ENCODE assay signal across 11 cellular contexts in genomic region chr20:20207291-20207690, GRCh38.
DNase-seq lines count a peak whose midpoint lies in the region; ATAC-seq and TF ChIP-seq lines count a peak whose summit lies in the region.
"Had no signal": no experiment of that assay in that cellular context is flagged by ENCODE, and none has a peak within 500 bp of the region (broad histone marks: within the 10 kb centered on the region; RNA-seq: fewer than 3 reads in every experiment).

No MANE protein-coding gene starts in this region.

- H3K27ac ChIP-seq in right atrium auricular region = no peak overlapping the region
- H3K27ac ChIP-seq: dorsolateral prefrontal cortex, parathyroid adenoma had no signal

- no peak overlapping the region for H3K4me3 ChIP-seq in right atrium auricular region
- H3K4me3 ChIP-seq: dorsolateral prefrontal cortex had no signal

- intact Hi-C loops in left ventricle myocardium superior (cut with micrococcal nuclease) = no loop called here

- H3K4me1 ChIP-seq in right atrium auricular region = no peaks in the 10 kb centered on the region
- H3K4me1 ChIP-seq: parathyroid adenoma had no signal

- H3K27me3 ChIP-seq in right atrium auricular region = no peaks in the 10 kb centered on the region

- H3K9me3 ChIP-seq in right atrium auricular region = no peaks in the 10 kb centered on the region

- DNase-seq in left ventricle myocardium superior = no peak
- no peak for DNase-seq in right atrium auricular region (ENCODE audit: low spot score)
- DNase-seq in NCI-H345 treated with DMSO at 0.1 percent for 48 hours (lab: John Stamatoyannopoulos, UW; ENCODE audit: unreplicated experiment) = peak; percentile 51
- DNase-seq in foreskin melanocyte = peak; percentile 48
- no peak for DNase-seq in stimulated activated CD4-positive, alpha-beta T cell treated with anti-CD3 and anti-CD28 coated beads, Interleukin-4, amount 100 ng/mL, for 1 hour
- DNase-seq in kidney glomerular epithelial cell (lab: John Stamatoyannopoulos, UW) = no peak
- DNase-seq: NCI-H82 had no signal

- TF ChIP-seq CTCF in right atrium auricular region (IDR thresholded peaks at IDR 0.05) = no peak

- peak; percentile 46 for ATAC-seq in left ventricle myocardium superior
- ATAC-seq in GM21390 (IDR thresholded peaks at IDR 0.05; ENCODE audit: unreplicated experiment) = no peak
- ATAC-seq in GM21447 (IDR thresholded peaks at IDR 0.05; ENCODE audit: unreplicated experiment) = no peak

- no peaks in the 10 kb centered on the region for H3K36me3 ChIP-seq in right atrium auricular region

Comparison
In these comparisons a context has a peak if more than half of its experiments do, and no peak if none do; other contexts are left out.
1. DNase-seq: peak in NCI-H345 treated with DMSO at 0.1 percent for 48 hours (single experiment) and foreskin melanocyte (single experiment); none in left ventricle myocardium superior (single experiment), right atrium auricular region (single experiment), stimulated activated CD4-positive, alpha-beta T cell treated with anti-CD3 and anti-CD28 coated beads, Interleukin-4, amount 100 ng/mL, for 1 hour (single experiment) and kidney glomerular epithelial cell (single experiment).